In genomic region chr1:216379441-216379840, GRCh38 we compare ENCODE assay signal across 31 cellular contexts. TPM values are rescaled to one million over a fixed set of nuclear protein-coding genes. Genes with fewer than 3 reads are reported as not detected.
"Had no signal": no experiment of that assay in that cellular context is flagged by ENCODE, and none has a peak within 500 bp of the region (broad histone marks: within the 10 kb centered on the region; RNA-seq: fewer than 3 reads in every experiment).

No MANE protein-coding gene starts in this region.

- H3K36me3 ChIP-seq: left ventricle myocardium inferior, pancreas, right atrium auricular region, right lobe of liver, tibial nerve, uterus had no signal

- H3K4me3 ChIP-seq: left ventricle myocardium inferior, lung, mucosa of descending colon, pancreas, psoas muscle, right atrium auricular region, right lobe of liver, smooth muscle cell, tibial nerve, uterus had no signal

- H3K27ac ChIP-seq: left ventricle myocardium inferior, pancreas, psoas muscle, right atrium auricular region, right lobe of liver, tibial nerve, uterus had no signal

- H3K27ac Mint-ChIP-seq: immature natural killer cell; memory B cell; naive thymus-derived CD4-positive, alpha-beta T cell; natural killer cell treated with Interleukin-12 subunit alpha and Interleukin-12 subunit beta and Interleukin-15 and Interleukin-18, amount 100 ng/mL, for 72 hours; stimulated activated memory B cell treated with anti-CD40 and anti-IgM and Interleukin-4, amounts not matched to agents 10 μg/mL and 1 μg/mL and 100 μg/mL, for 72 hours; stimulated activated naive CD8-positive, alpha-beta T cell treated with anti-CD3 and anti-CD28 coated beads, Interleukin-15, amount 100 ng/mL, for 72 hours; type B pancreatic cell had no signal

- H3K4me1 ChIP-seq: left ventricle myocardium inferior, pancreas, psoas muscle, right atrium auricular region, right lobe of liver, tibial nerve, uterus had no signal

- H3K27me3 Mint-ChIP-seq: memory B cell; naive thymus-derived CD4-positive, alpha-beta T cell; natural killer cell treated with Interleukin-12 subunit alpha and Interleukin-12 subunit beta and Interleukin-15 and Interleukin-18, amount 100 ng/mL, for 72 hours; stimulated activated memory B cell treated with anti-CD40 and anti-IgM and Interleukin-4, amounts not matched to agents 10 μg/mL and 1 μg/mL and 100 μg/mL, for 72 hours; stimulated activated naive CD8-positive, alpha-beta T cell treated with anti-CD3 and anti-CD28 coated beads, Interleukin-15, amount 100 ng/mL, for 72 hours; type B pancreatic cell had no signal

- H3K4me1 Mint-ChIP-seq: immature natural killer cell; memory B cell; naive thymus-derived CD4-positive, alpha-beta T cell; neural crest cell; stimulated activated memory B cell treated with anti-CD40 and anti-IgM and Interleukin-4, amounts not matched to agents 10 μg/mL and 1 μg/mL and 100 μg/mL, for 72 hours; stimulated activated naive CD8-positive, alpha-beta T cell treated with anti-CD3 and anti-CD28 coated beads, Interleukin-15, amount 100 ng/mL, for 72 hours had no signal

- H3K4me3 Mint-ChIP-seq: immature natural killer cell; memory B cell; naive thymus-derived CD4-positive, alpha-beta T cell; natural killer cell treated with Interleukin-12 subunit alpha and Interleukin-12 subunit beta and Interleukin-15 and Interleukin-18, amount 100 ng/mL, for 72 hours; neural crest cell; stimulated activated memory B cell treated with anti-CD40 and anti-IgM and Interleukin-4, amounts not matched to agents 10 μg/mL and 1 μg/mL and 100 μg/mL, for 72 hours; stimulated activated naive CD8-positive, alpha-beta T cell treated with anti-CD3 and anti-CD28 coated beads, Interleukin-15, amount 100 ng/mL, for 72 hours; type B pancreatic cell had no signal

- H3K27me3 ChIP-seq: pancreas, right atrium auricular region, right lobe of liver, tibial nerve, uterus had no signal

- DNase-seq: hypothalamus; immature natural killer cell; kidney; left colon; left ventricle myocardium inferior; midbrain; mucosa of descending colon; naive thymus-derived CD4-positive, alpha-beta T cell; nucleus accumbens; pancreas; posterior cingulate gyrus; psoas muscle; right lobe of liver; stimulated activated CD4-positive, alpha-beta T cell treated with anti-CD3 and anti-CD28 coated beads, Interleukin-1b, Interleukin-23, amount 100 ng/mL, for 48 hours; stimulated activated CD4-positive, alpha-beta T cell treated with anti-CD3 and anti-CD28 coated beads, Interleukin-2, amount 100 ng/mL, for 48 hours; stimulated activated CD4-positive, alpha-beta T cell treated with anti-CD3 and anti-CD28 coated beads, Interleukin-4, amount 100 ng/mL, for 4 hours; stimulated activated CD8-positive, alpha-beta memory T cell treated with anti-CD3 and anti-CD28 coated beads, Interleukin-4, amount 100 ng/mL, for 48 hours; stimulated activated naive CD4-positive, alpha-beta T cell treated with Interleukin-2 at 50 U/mL for 16 hours; stimulated activated naive CD8-positive, alpha-beta T cell treated with anti-CD3 and anti-CD28 coated beads, Interleukin-15, amount 100 ng/mL, for 72 hours; substantia nigra; uterus had no signal

- H3K36me3 Mint-ChIP-seq: memory B cell; stimulated activated memory B cell treated with anti-CD40 and anti-IgM and Interleukin-4, amounts not matched to agents 10 μg/mL and 1 μg/mL and 100 μg/mL, for 72 hours; type B pancreatic cell had no signal

- H3K9me3 ChIP-seq: left ventricle myocardium inferior, mucosa of descending colon, pancreas, psoas muscle, right atrium auricular region, right lobe of liver, tibial nerve, uterus had no signal

- H3K9me3 Mint-ChIP-seq: memory B cell; neural crest cell; stimulated activated memory B cell treated with anti-CD40 and anti-IgM and Interleukin-4, amounts not matched to agents 10 μg/mL and 1 μg/mL and 100 μg/mL, for 72 hours; type B pancreatic cell had no signal

RNA-seq across cellular contexts. Expression of gene USH2A, which starts 43.8 kb away (rescaled TPM):
- total RNA-seq: mesenteric fat pad; naive thymus-derived CD4-positive, alpha-beta T cell; natural killer cell treated with Interleukin-12 subunit alpha and Interleukin-12 subunit beta and Interleukin-15 and Interleukin-18, amount 100 ng/mL, for 72 hours had no signal
